1 cellular context compared by ENCODE assay signal in the genomic region with DNA sequence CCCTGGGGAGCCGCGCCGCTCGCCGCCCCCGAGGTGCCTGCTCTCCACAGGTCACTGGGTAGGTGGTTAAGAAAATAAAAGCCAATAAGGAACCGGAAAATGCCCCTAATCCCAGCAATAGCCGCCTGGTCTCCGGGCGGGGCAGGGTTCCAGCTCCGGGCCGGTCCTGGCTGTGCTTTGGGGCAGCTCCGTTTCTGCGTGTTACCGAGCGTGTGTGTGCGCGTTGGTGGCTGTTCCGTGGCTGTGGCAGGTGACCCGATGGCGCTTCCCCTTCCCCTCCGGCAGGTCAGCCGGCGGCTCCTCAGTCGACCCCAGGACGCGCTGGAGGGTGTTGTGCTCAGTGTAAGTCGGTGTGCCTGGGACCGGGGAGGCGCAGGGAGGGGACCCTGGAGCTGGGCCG.
TF ChIP-seq lines count a peak whose summit lies in the region.

No MANE protein-coding gene starts in this region.

TF ChIP-seq in HepG2, 621 proteins besides CTCF, POLR2A, EP300 and RAD21:
- 0 out of 2 replicates have a peak, but pooled peaks have one; percentile 44 for TF ChIP-seq RBFOX2 (IDR thresholded peaks at IDR 0.05; ENCODE audit: low read depth, low read length)
